Comparison of ENCODE assay signal across 8 cellular contexts in the genomic region with DNA sequence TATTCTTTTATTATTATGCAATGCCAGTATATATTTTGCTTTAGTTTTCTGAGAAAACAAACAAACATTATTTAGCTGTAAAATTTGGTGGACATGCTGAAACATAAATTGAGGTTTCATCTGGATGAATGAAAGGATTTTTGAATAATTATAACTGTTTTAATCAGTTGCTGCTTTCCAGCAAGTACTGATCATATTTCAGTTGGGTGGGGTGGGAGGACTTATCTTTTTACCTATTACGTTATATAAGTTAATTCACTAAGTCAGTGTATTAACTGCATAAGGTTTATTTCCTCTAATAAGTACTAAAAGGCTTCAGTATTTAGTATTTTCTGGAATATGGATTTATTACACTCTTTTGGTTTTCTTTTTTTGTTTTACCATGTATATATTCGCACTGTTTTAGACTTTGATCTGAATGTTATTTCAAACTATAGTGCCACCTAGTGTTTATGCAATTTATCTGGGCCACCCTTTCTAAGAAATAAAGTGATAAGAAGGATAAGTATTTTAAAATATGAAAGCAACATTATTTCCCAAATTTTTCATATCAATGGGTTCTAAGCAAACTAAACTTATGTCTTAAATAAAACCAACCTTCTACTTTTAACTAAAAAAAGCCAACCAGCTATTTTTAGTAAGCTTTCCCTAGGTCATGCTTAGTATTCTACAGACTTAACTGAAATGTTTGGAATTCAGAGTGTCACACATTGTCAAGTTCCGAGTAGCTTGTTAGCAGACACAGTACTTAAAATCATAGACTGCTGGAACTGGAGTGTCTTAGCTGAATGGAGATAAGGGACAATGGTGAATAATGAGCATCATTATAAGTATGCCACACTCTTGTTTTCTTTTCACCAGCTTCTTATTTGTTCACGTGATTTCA.
A peak's percentile ranks its signal among the peaks of the same experiment; 100 is the strongest.
DNase-seq lines count a peak whose midpoint lies in the region; ATAC-seq and TF ChIP-seq lines count a peak whose summit lies in the region.

No MANE protein-coding gene starts in this region.

- DNase-seq in Caki2 (ENCODE audit: low read depth), result peak; percentile 31
- peak; percentile 59 for DNase-seq in RKO (ENCODE audit: low spot score)
- DNase-seq in foreskin fibroblast, result peak in 1 of 2 donors; percentile 62
- DNase-seq in vagina (ENCODE audit: extremely low spot score in 2 of 2), result no peak
- no peak for DNase-seq in activated naive CD4-positive, alpha-beta T cell (lab: John Stamatoyannopoulos, UW)
- no peak for DNase-seq in NCI-H187 treated with DMSO at 0.1 percent for 48 hours (lab: John Stamatoyannopoulos, UW)

- no peaks in the 10 kb centered on the region for H3K9me3 ChIP-seq in vagina

- peak; percentile 54 for ATAC-seq in HG02885 (IDR thresholded peaks at IDR 0.05; ENCODE audit: poor library complexity, unreplicated experiment)
- ATAC-seq in GM21360 (IDR thresholded peaks at IDR 0.05; ENCODE audit: unreplicated experiment), result no peak

- H3K36me3 ChIP-seq in vagina, result no peaks in the 10 kb centered on the region

- in situ Hi-C loops in Caki2 (cut with HindIII; ENCODE audit: low pct_unique_long_range_greater_than_20kb, low sequenced_read_pairs), result loop anchor here (25.0 kb wide), 2 partner anchors 213 to 538 kb away; no protein-coding TSS in a partner anchor

- H3K4me3 ChIP-seq in foreskin fibroblast (ENCODE audit: low read depth in 1 of 2, low read length in 2 of 2) (no peak overlapping the region), vagina (no peak overlapping the region)

- intact Hi-C loops in vagina (cut with DNase I), result no loop called here

- no peaks in the 10 kb centered on the region for H3K27me3 ChIP-seq in vagina

- H3K27ac ChIP-seq in vagina, result no peak overlapping the region

- H3K4me1 ChIP-seq in vagina, result no peaks in the 10 kb centered on the region

- no peak for TF ChIP-seq POLR2A in vagina (IDR thresholded peaks at IDR 0.05)

- TF ChIP-seq CTCF in foreskin fibroblast (IDR thresholded peaks at IDR 0.05; ENCODE audit: low read depth, low read length) (peak; percentile 26), vagina (IDR thresholded peaks at IDR 0.05) (peak; percentile 11 to 35 (median 33))

Comparison
In these comparisons a context has a peak if more than half of its experiments do, and no peak if none do; other contexts are left out.
1. DNase-seq: peak in Caki2 (single experiment) and RKO (single experiment); none in vagina (0 of 2), activated naive CD4-positive, alpha-beta T cell (0 of 4) and NCI-H187 treated with DMSO at 0.1 percent for 48 hours (single experiment).